ENCODE assay signal across 9 cellular contexts in genomic region chr11:66316849-66317251, GRCh38. TPM values are rescaled to one million over a fixed set of nuclear protein-coding genes. Genes with fewer than 3 reads are reported as not detected.
A peak's percentile ranks its signal among the peaks of the same experiment; 100 is the strongest.
DNase-seq lines count a peak whose midpoint lies in the region; ATAC-seq and TF ChIP-seq lines count a peak whose summit lies in the region.
"Had no signal": no experiment of that assay in that cellular context is flagged by ENCODE, and none has a peak within 500 bp of the region (broad histone marks: within the 10 kb centered on the region; RNA-seq: fewer than 3 reads in every experiment).

CD248 (minus strand) TSS chr11:66317044; CDS start chr11:66317027, 17 bp downstream.

- DNase-seq in HFF-Myc (ENCODE audit: extremely low read depth, low read depth) (no peak), adipocyte (ENCODE audit: low read depth) (peak; percentile 85), GM19238 (ENCODE audit: insufficient read length, low spot score) (no peak), foreskin melanocyte (no peak), H4 (ENCODE audit: low spot score) (no peak)
- no peak for DNase-seq in stimulated activated effector memory CD8-positive, alpha-beta T cell treated with anti-CD3 and anti-CD28 coated beads, Interleukin-12 subunit alpha, Interleukin-12 subunit beta, amount 100 ng/mL, for 72 hours (ENCODE audit: low spot score in 2 of 2)

- no peaks in the 10 kb centered on the region for H3K9me3 Mint-ChIP-seq in stimulated activated effector memory CD8-positive, alpha-beta T cell treated with anti-CD3 and anti-CD28 coated beads, Interleukin-12 subunit alpha, Interleukin-12 subunit beta, amount 100 ng/mL, for 72 hours

- H3K9ac ChIP-seq in adipocyte (ENCODE audit: low read length) (peak within 1 kb of the TSS; percentile 98), iPS-18a (ENCODE audit: low read length) (peak within 1 kb of the TSS; percentile 22)

- peaks cover 58% of the 10 kb centered on the region for H3K4me1 Mint-ChIP-seq in stimulated activated effector memory CD8-positive, alpha-beta T cell treated with anti-CD3 and anti-CD28 coated beads, Interleukin-12 subunit alpha, Interleukin-12 subunit beta, amount 100 ng/mL, for 72 hours

- H3K27ac Mint-ChIP-seq in stimulated activated effector memory CD8-positive, alpha-beta T cell treated with anti-CD3 and anti-CD28 coated beads, Interleukin-12 subunit alpha, Interleukin-12 subunit beta, amount 100 ng/mL, for 72 hours: peak within 1 kb of the TSS; percentile 81

- H3K4me3 Mint-ChIP-seq in stimulated activated effector memory CD8-positive, alpha-beta T cell treated with anti-CD3 and anti-CD28 coated beads, Interleukin-12 subunit alpha, Interleukin-12 subunit beta, amount 100 ng/mL, for 72 hours: peak within 1 kb of the TSS; percentile 88

- H3K9me3 ChIP-seq in adipocyte (ENCODE audit: control insufficient read depth, low read length) (no peaks in the 10 kb centered on the region), iPS-18a (ENCODE audit: control insufficient read depth, low read depth, low read length) (no peaks in the 10 kb centered on the region)

- peaks cover 31% of the 10 kb centered on the region for H3K4me1 ChIP-seq in adipocyte (ENCODE audit: control insufficient read depth, insufficient read depth, low read length)
- peaks cover 20% of the 10 kb centered on the region for H3K4me1 ChIP-seq in iPS-18a (ENCODE audit: control insufficient read depth, low read depth, low read length)

- H3K27me3 ChIP-seq in adipocyte (replicated peaks; ENCODE audit: control insufficient read depth, insufficient read depth, low read length) (no peaks in the 10 kb centered on the region), iPS-18a (ENCODE audit: control insufficient read depth, insufficient read depth, low read length) (no peaks in the 10 kb centered on the region)

- H3K36me3 ChIP-seq in adipocyte (ENCODE audit: control insufficient read depth, insufficient read depth, low read length, severe bottlenecking) (peaks cover 13% of the 10 kb centered on the region), iPS-18a (ENCODE audit: control insufficient read depth, low read depth, low read length) (no peaks in the 10 kb centered on the region)

- no peak for TF ChIP-seq CTCF in HFF-Myc (IDR thresholded peaks at IDR 0.05; ENCODE audit: low read depth, low read length, missing control alignments)

- no peaks in the 10 kb centered on the region for H3K36me3 Mint-ChIP-seq in stimulated activated effector memory CD8-positive, alpha-beta T cell treated with anti-CD3 and anti-CD28 coated beads, Interleukin-12 subunit alpha, Interleukin-12 subunit beta, amount 100 ng/mL, for 72 hours

- H3K27ac ChIP-seq in iPS-18a (ENCODE audit: low read length): peak within 1 kb of the TSS; percentile 39

- H3K4me3 ChIP-seq in HFF-Myc (replicated peaks; ENCODE audit: low read depth, low read length) (peak within 1 kb of the TSS; percentile 58), adipocyte (ENCODE audit: low read length) (peak within 1 kb of the TSS; percentile 98), iPS-18a (ENCODE audit: low read length) (no peak within 1 kb of the TSS)

- ATAC-seq in stimulated activated effector memory CD8-positive, alpha-beta T cell treated with anti-CD3 and anti-CD28 coated beads, Interleukin-12 subunit alpha, Interleukin-12 subunit beta, amount 100 ng/mL, for 72 hours: no peak
- no peak for ATAC-seq in GM19452 (IDR thresholded peaks at IDR 0.05; ENCODE audit: unreplicated experiment)

RNA-seq across cellular contexts. Expression of gene CD248, which starts in this region (rescaled TPM):
- total RNA-seq in H4 (2014; rRNA removed; shearing (Covaris generic)): not detected in 2 replicates
- total RNA-seq: HT1080 had no signal
